Comparison of ENCODE assay signal across 8 cellular contexts in the genomic region with DNA sequence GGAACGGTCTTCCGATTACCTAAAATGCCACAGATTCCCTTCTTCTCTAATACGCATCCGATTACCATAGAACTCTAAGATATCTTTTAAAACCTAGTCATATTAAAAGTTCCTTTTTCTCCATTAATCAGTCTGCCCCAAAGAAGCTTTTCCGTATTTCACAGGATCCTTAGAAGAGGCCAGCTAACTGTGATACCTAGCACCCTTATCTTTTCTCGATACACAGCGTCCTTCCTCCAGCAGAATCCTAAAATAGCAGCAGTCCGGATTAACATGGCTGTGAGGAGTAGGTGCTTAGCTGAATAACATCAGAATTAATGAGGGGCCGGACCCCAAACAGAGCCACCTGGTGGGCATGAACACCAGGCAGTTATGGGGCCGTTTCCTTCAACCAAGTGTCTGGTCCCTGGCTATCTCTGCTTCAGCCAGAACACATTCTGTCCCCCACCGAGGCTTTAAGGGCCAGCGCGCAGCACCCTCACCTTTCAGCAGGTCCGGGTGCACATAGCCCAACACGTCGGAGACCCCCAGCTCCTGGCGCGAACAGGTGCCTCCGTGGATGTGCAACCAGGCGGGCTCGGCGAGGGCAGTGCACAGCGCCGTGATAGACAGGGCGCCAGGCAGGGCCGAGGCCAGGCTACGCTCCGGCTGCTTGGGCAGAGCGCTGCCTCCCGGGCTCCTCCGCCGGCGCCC. TPM values are rescaled to one million over a fixed set of nuclear protein-coding genes. Genes with fewer than 3 reads are reported as not detected.
DNase-seq lines count a peak whose midpoint lies in the region; ATAC-seq and TF ChIP-seq lines count a peak whose summit lies in the region.

No MANE protein-coding gene starts in this region.

- H3K4me3 ChIP-seq in CD8-positive, alpha-beta memory T cell (ENCODE audit: low read length) = peak overlapping the region; percentile 82
- H3K4me3 ChIP-seq in psoas muscle = peak overlapping the region; percentile 88

- peak overlapping the region; percentile 86 to 97 (median 89) for H3K4me3 Mint-ChIP-seq in CD8-positive, alpha-beta memory T cell
- H3K4me3 Mint-ChIP-seq in glutamatergic neuron (ENCODE audit: unreplicated experiment) = peak overlapping the region; percentile 93

- POLR2A ChIA-PET in CD8-positive, alpha-beta memory T cell (lab: Charles Lee) = interaction anchor here (0.5 to 0.9 kb wide), 4 partner anchors 57 to 148 kb away, joined by 3 to 5 read pairs (median 4); a partner anchor contains a TSS

- peak in 4 of 5 donors; percentile 18 to 55 (median 30) for DNase-seq in CD8-positive, alpha-beta memory T cell
- DNase-seq in NCI-H2227 (lab: John Stamatoyannopoulos, UW; ENCODE audit: unreplicated experiment) (peak; percentile 52), glutamatergic neuron (peak; percentile 64), psoas muscle (peak in 1 of 2 donors; percentile 69), cortex of kidney (lab: John Stamatoyannopoulos, UW) (no peak), NCI-H774 (lab: John Stamatoyannopoulos, UW) (no peak)
- peak; percentile 6 for DNase-seq in activated T-helper 9 cell treated with anti-CD3 and anti-CD28 coated beads, Interleukin-2, amount 50 U/mL, for 16 hours (ENCODE audit: low read depth)

- no peaks in the 10 kb centered on the region for H3K27me3 ChIP-seq in CD8-positive, alpha-beta memory T cell (ENCODE audit: insufficient read depth, low read length, poor library complexity, severe bottlenecking)
- no peaks in the 10 kb centered on the region for H3K27me3 ChIP-seq in psoas muscle (ENCODE audit: insufficient read depth in 3 of 3, low read length in 2 of 3)

- intact Hi-C loops in psoas muscle (cut with DNase I) = loop anchor here (5.0 to 10.0 kb wide), 5 partner anchors 37 to 270 kb away; a partner anchor contains a TSS

- no peaks in the 10 kb centered on the region for H3K9me3 ChIP-seq in CD8-positive, alpha-beta memory T cell (ENCODE audit: low read length)
- H3K9me3 ChIP-seq in psoas muscle = no peaks in the 10 kb centered on the region

- peaks cover 21% of the 10 kb centered on the region for H3K36me3 ChIP-seq in CD8-positive, alpha-beta memory T cell (ENCODE audit: insufficient read depth, low read length)
- peaks cover 8 to 44% of the 10 kb centered on the region in 2 donors for H3K36me3 ChIP-seq in psoas muscle (ENCODE audit: insufficient read depth in 1 of 2, low read depth in 1 of 2)

- CTCF ChIA-PET in CD8-positive, alpha-beta memory T cell (lab: Charles Lee) = interaction anchor here (0.9 to 1.2 kb wide), 5 partner anchors 11 to 243 kb away, joined by 3 to 4 read pairs (median 3); a partner anchor contains a TSS

- ATAC-seq in GM21619 (IDR thresholded peaks at IDR 0.05; ENCODE audit: unreplicated experiment) (peak; percentile 1), psoas muscle (peak in 1 of 4 donors; percentile 34)

- no peaks in the 10 kb centered on the region for H3K9me3 Mint-ChIP-seq in CD8-positive, alpha-beta memory T cell
- peaks cover 8% of the 10 kb centered on the region for H3K9me3 Mint-ChIP-seq in glutamatergic neuron (ENCODE audit: unreplicated experiment)

- peaks cover 53% of the 10 kb centered on the region for H3K4me1 ChIP-seq in CD8-positive, alpha-beta memory T cell (ENCODE audit: insufficient read depth, low read length)
- H3K4me1 ChIP-seq in psoas muscle = peaks cover 53% of the 10 kb centered on the region

- H3K27me3 Mint-ChIP-seq in CD8-positive, alpha-beta memory T cell = no peaks in the 10 kb centered on the region
- peaks cover 4% of the 10 kb centered on the region for H3K27me3 Mint-ChIP-seq in glutamatergic neuron (ENCODE audit: unreplicated experiment)

- 10 to 12% (median 11%) methylated on average over 31 to 33 of the region's 33 CpGs for WGBS in psoas muscle, 3 donors

- peaks cover 49 to 68% (median 65%) of the 10 kb centered on the region in 3 donors for H3K4me1 Mint-ChIP-seq in CD8-positive, alpha-beta memory T cell
- peaks cover 19% of the 10 kb centered on the region for H3K4me1 Mint-ChIP-seq in glutamatergic neuron (ENCODE audit: low read depth, unreplicated experiment)

- H3K27ac ChIP-seq in CD8-positive, alpha-beta memory T cell (ENCODE audit: low read depth, low read length) = peak overlapping the region; percentile 89
- H3K27ac ChIP-seq in psoas muscle = peak overlapping the region; percentile 97

- H3K36me3 Mint-ChIP-seq in CD8-positive, alpha-beta memory T cell = peaks cover 5 to 76% (median 8%) of the 10 kb centered on the region in 3 donors
- no peaks in the 10 kb centered on the region for H3K36me3 Mint-ChIP-seq in glutamatergic neuron (ENCODE audit: unreplicated experiment)

- H3K27ac Mint-ChIP-seq in CD8-positive, alpha-beta memory T cell = peak overlapping the region; percentile 61 to 94 (median 83)
- peak overlapping the region; percentile 72 for H3K27ac Mint-ChIP-seq in glutamatergic neuron (ENCODE audit: unreplicated experiment)

- TF ChIP-seq CTCF in glutamatergic neuron (IDR thresholded peaks at IDR 0.05; ENCODE audit: partially characterized antibody, unreplicated experiment) (peak; percentile 46), psoas muscle (IDR thresholded peaks at IDR 0.05) (peak; percentile 32)

RNA-seq across cellular contexts. Expression of a gene that starts 1.0 kb away (rescaled TPM):
- 10 to 100 TPM; 29.8 to 33.4 TPM for total RNA-seq in CD8-positive, alpha-beta memory T cell
- polyA plus RNA-seq in CD8-positive, alpha-beta memory T cell = 46.8 TPM
- total RNA-seq in glutamatergic neuron (ENCODE audit: unreplicated experiment) (32.5 TPM), psoas muscle (10 to 100 TPM; 23.1 to 33.0 (median 28.3) TPM)
- polyA plus RNA-seq in psoas muscle = 10 to 100 TPM; 18.1 to 39.9 (median 21.2) TPM

RNA-seq across cellular contexts. Expression of a gene that starts 1.2 kb away (rescaled TPM):
- 10 to 100 TPM; 73.8 to 77.9 TPM for total RNA-seq in CD8-positive, alpha-beta memory T cell
- 104 TPM for polyA plus RNA-seq in CD8-positive, alpha-beta memory T cell
- 68.1 TPM for total RNA-seq in glutamatergic neuron (ENCODE audit: unreplicated experiment)
- 10 to 100 TPM; 44.0 to 61.0 (median 56.5) TPM for total RNA-seq in psoas muscle
- 10 to 100 TPM; 36.8 to 91.6 (median 80.5) TPM for polyA plus RNA-seq in psoas muscle

RNA-seq across cellular contexts. Expression of a gene that starts 40.5 kb away (rescaled TPM):
- 100 to 1,000 TPM; 203 to 206 TPM for total RNA-seq in CD8-positive, alpha-beta memory T cell
- polyA plus RNA-seq in CD8-positive, alpha-beta memory T cell = 108 TPM
- 136 TPM for total RNA-seq in glutamatergic neuron (ENCODE audit: unreplicated experiment)
- total RNA-seq in psoas muscle = 10 to 100 TPM; 61.1 to 83.1 (median 77.6) TPM
- 10 to 100 TPM; 47.6 to 73.7 (median 69.5) TPM for polyA plus RNA-seq in psoas muscle

RNA-seq across cellular contexts. Expression of a gene that starts 56.2 kb away (rescaled TPM):
- 100 to 1,000 TPM; 255 to 256 TPM for total RNA-seq in CD8-positive, alpha-beta memory T cell
- 147 TPM for polyA plus RNA-seq in CD8-positive, alpha-beta memory T cell
- total RNA-seq in glutamatergic neuron (ENCODE audit: unreplicated experiment) (100 TPM), psoas muscle (100 to 1,000 TPM; 162 to 290 (median 231) TPM)
- polyA plus RNA-seq in psoas muscle = 100 to 1,000 TPM; 111 to 472 (median 125) TPM

Comparison
In these comparisons a context has a peak if more than half of its experiments do, and no peak if none do; other contexts are left out.
1. DNase-seq: peak in CD8-positive, alpha-beta memory T cell (4 of 5), NCI-H2227 (single experiment), activated T-helper 9 cell treated with anti-CD3 and anti-CD28 coated beads, Interleukin-2, amount 50 U/mL, for 16 hours (single experiment) and glutamatergic neuron (single experiment); none in cortex of kidney (single experiment) and NCI-H774 (single experiment).